Comparison of ENCODE assay signal across 30 cellular contexts in the genomic region with DNA sequence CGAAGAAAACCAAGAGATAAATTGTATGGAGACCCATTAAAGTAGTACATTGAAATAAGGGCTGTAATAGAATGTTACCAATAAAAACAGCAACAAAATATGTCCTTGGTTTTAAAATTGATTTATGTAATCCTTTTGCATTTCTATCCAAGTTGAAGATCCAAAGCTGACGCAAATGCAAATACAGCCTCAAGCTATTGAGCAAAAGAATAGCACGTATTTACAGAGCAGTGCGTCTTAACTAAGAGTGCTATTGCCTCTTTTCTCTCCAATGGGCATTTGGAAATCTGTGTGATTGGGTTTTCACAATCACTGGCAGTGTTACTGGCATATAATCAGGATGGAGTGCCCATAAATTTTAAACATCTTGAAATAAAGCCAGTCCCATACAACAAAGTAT.
"Had no signal": no experiment of that assay in that cellular context is flagged by ENCODE, and none has a peak within 500 bp of the region (broad histone marks: within the 10 kb centered on the region; RNA-seq: fewer than 3 reads in every experiment).

No MANE protein-coding gene starts in this region.

- DNase-seq: activated CD4-positive, alpha-beta memory T cell treated with anti-CD3 and anti-CD28 coated beads, Interleukin-2, amount 10 ng/mL, durations not matched to agents 7 days and 5 days; activated CD4-positive, alpha-beta T cell treated with anti-CD3 and anti-CD28 coated beads for 1 hour; activated CD4-positive, alpha-beta T cell treated with anti-CD3 and anti-CD28 coated beads for 48 hours; activated CD4-positive, CD25-positive, alpha-beta regulatory T cell; activated CD8-positive, alpha-beta memory T cell treated with anti-CD3 and anti-CD28 coated beads for 24 hours; activated CD8-positive, alpha-beta memory T cell treated with anti-CD3 and anti-CD28 coated beads, Interleukin-2, amount 10 ng/mL, durations not matched to agents 7 days and 5 days; activated CD8-positive, alpha-beta memory T cell treated with anti-CD3 and anti-CD28 coated beads, Interleukin-2, amount 50 U/mL, for 48 hours; activated effector memory CD4-positive, alpha-beta T cell treated with anti-CD3 and anti-CD28 coated beads, Interleukin-2, amount 50 U/mL, for 16 hours; activated naive CD4-positive, alpha-beta T cell; activated naive CD4-positive, alpha-beta T cell treated with anti-CD3 and anti-CD28 coated beads, Interleukin-2, amount 50 U/mL, for 16 hours; activated naive CD8-positive, alpha-beta T cell treated with anti-CD3 and anti-CD28 coated beads for 36 hours; activated T-cell treated with anti-CD3 and anti-CD28 coated beads, Interleukin-2, amount 50 U/mL, for 72 hours; amniotic stem cell; aorta; brain microvascular endothelial cell; Karpas-422; KBM-7; NCI-H1694; NCI-H1930; NCI-H2081 treated with DMSO at 0.1 percent for 48 hours; NCI-H446; NCI-H510A treated with DMSO at 0.1 percent for 48 hours; NCI-H748 treated with DMSO at 0.1 percent for 48 hours; NK-92 treated with Interleukin-12 subunit alpha and Interleukin-12 subunit beta, amount 100 ng/mL, for 24 hours; PC-9; SIG-M5; T1000; WERI-Rb-1 had no signal

- ATAC-seq: activated CD8-positive, alpha-beta memory T cell treated with anti-CD3 and anti-CD28 coated beads, Interleukin-2, amount 10 ng/mL, durations not matched to agents 7 days and 5 days; activated T-cell treated with anti-CD3 and anti-CD28 coated beads, Interleukin-2, amount 50 U/mL, for 72 hours; activated T-helper 17 cell treated with anti-CD3 and anti-CD28 coated beads, Interleukin-2, amount 50 U/mL, for 72 hours; Right ventricle myocardium inferior had no signal
